In genomic region chr4:25376754-25377571, GRCh38 we compare ENCODE assay signal across 8 cellular contexts. TPM values are rescaled to one million over a fixed set of nuclear protein-coding genes. Genes with fewer than 3 reads are reported as not detected.
DNase-seq lines count a peak whose midpoint lies in the region; ATAC-seq and TF ChIP-seq lines count a peak whose summit lies in the region.

TSS of gene ANAPC4 (plus strand) at chr4:25377263. CDS start at chr4:25377428, 165 bp downstream.

- H3K4me3 Mint-ChIP-seq in IgD-negative memory B cell: peak within 1 kb of the TSS in 2 of 4 donors; percentile 89 to 96

- intact Hi-C loops in PC-3 (cut with micrococcal nuclease): no loop called here

- peak within 1 kb of the TSS; percentile 91 for H3K4me2 ChIP-seq in PC-3 (ENCODE audit: low read length)

- H3K9me3 ChIP-seq in PC-3 (ENCODE audit: low read length): no peaks in the 10 kb centered on the region
- H3K9me3 ChIP-seq in mucosa of rectum (ENCODE audit: control insufficient read depth in 2 of 2, low read length in 2 of 2): no peaks in the 10 kb centered on the region

- TF ChIP-seq POLR2A in erythroblast (IDR thresholded peaks at IDR 0.05; ENCODE audit: low read length): peak; percentile 66

- H3K9me3 Mint-ChIP-seq in IgD-negative memory B cell: no peaks in the 10 kb centered on the region

- 0 out of 2 replicates have a peak within 1 kb of the TSS, but pooled peaks have one; percentile 22 for H3K27ac ChIP-seq in PC-3 (ENCODE audit: low read length)
- H3K27ac ChIP-seq in mucosa of rectum (ENCODE audit: low read depth in 2 of 2, low read length in 2 of 2): peak within 1 kb of the TSS; percentile 57 to 68

- no peaks in the 10 kb centered on the region for H3F3A ChIP-seq in PC-3 (ENCODE audit: low read length, unreplicated experiment)

- H3K27me3 Mint-ChIP-seq in IgD-negative memory B cell: no peaks in the 10 kb centered on the region

- H3K4me1 ChIP-seq in PC-3 (ENCODE audit: insufficient read depth, low read length) (peaks cover 12% of the 10 kb centered on the region), mucosa of rectum (ENCODE audit: control insufficient read depth in 2 of 2, insufficient read depth in 2 of 2, low read length in 2 of 2) (peaks cover 0 to 10% of the 10 kb centered on the region in 2 donors)

- no TSS peak for BruUV-seq in PC-3 (replicated peaks; lab: Mats Ljungman, UMichigan)

- no peak for TF ChIP-seq CTCF in PC-3 (conservative IDR thresholded peaks at IDR 0.05; ENCODE audit: low read depth, low read length)

- H4K20me1 ChIP-seq in PC-3 (ENCODE audit: low read length): no peaks in the 10 kb centered on the region

- peak within 1 kb of the TSS in 2 of 3 donors; percentile 79 to 86 for H3K27ac Mint-ChIP-seq in IgD-negative memory B cell

- H3K36me3 ChIP-seq in PC-3 (ENCODE audit: low read depth, low read length) (no peaks in the 10 kb centered on the region), mucosa of rectum (ENCODE audit: control insufficient read depth in 2 of 2, insufficient read depth in 2 of 2, low read length in 2 of 2) (peaks cover 7 to 20% of the 10 kb centered on the region in 2 donors)

- H3K79me2 ChIP-seq in PC-3 (ENCODE audit: low read length): peaks cover 27% of the 10 kb centered on the region

- H3K27me3 ChIP-seq in PC-3 (ENCODE audit: low read length) (no peaks in the 10 kb centered on the region), mucosa of rectum (ENCODE audit: control insufficient read depth in 2 of 2, insufficient read depth in 2 of 2, low read length in 2 of 2) (no peaks in the 10 kb centered on the region)

- H3K4me3 ChIP-seq in PC-3 (ENCODE audit: low read length) (peak within 1 kb of the TSS; percentile 98), mucosa of rectum (ENCODE audit: low read length in 2 of 2) (peak within 1 kb of the TSS; percentile 82 to 96)

- DNase-seq in DMS114 treated with DMSO at 0.1 percent for 48 hours (lab: John Stamatoyannopoulos, UW; ENCODE audit: unreplicated experiment) (peak; percentile 78), PC-3 (peak; percentile 88), activated T-cell treated with anti-CD3 and anti-CD28 coated beads for 48 hours (ENCODE audit: low read depth) (peak; percentile 98), erythroblast (lab: John Stamatoyannopoulos, UW) (peak; percentile 94 to 95)
- peak; percentile 97 to 98 for DNase-seq in stimulated activated CD8-positive, alpha-beta memory T cell treated with anti-CD3 and anti-CD28 coated beads, Interleukin-4, amount 100 ng/mL, for 4 hours (ENCODE audit: low read depth in 2 of 2, low spot score in 1 of 2)

- CTCF ChIA-PET in PC-3 (lab: Charles Lee): no interaction called here

- H3K9ac ChIP-seq in PC-3 (ENCODE audit: low read length) (peak within 1 kb of the TSS; percentile 89), mucosa of rectum (ENCODE audit: low read depth in 1 of 2, low read length in 2 of 2) (peak within 1 kb of the TSS; percentile 84)

- peak within 1 kb of the TSS; percentile 83 for H2AFZ ChIP-seq in PC-3 (ENCODE audit: low read length)

- ATAC-seq in GM21576 (IDR thresholded peaks at IDR 0.05; ENCODE audit: unreplicated experiment) (peak; percentile 93), PC-3 (peak; percentile 87)

- POLR2A ChIA-PET in PC-3 (lab: Charles Lee; ENCODE audit: unreplicated experiment): interaction anchor here (0.6 kb wide), 4 partner anchors 10 to 1287 kb away, joined by 3 to 7 read pairs (median 5); no protein-coding TSS in a partner anchor

- peaks cover 3 to 4% (median 4%) of the 10 kb centered on the region in 3 donors for H3K4me1 Mint-ChIP-seq in IgD-negative memory B cell

- H3K9me2 ChIP-seq in PC-3 (replicated peaks; ENCODE audit: low read length): no peaks in the 10 kb centered on the region

- H3K36me3 Mint-ChIP-seq in IgD-negative memory B cell: no peaks in the 10 kb centered on the region

RNA-seq across cellular contexts. Expression of gene ANAPC4, which starts in this region (rescaled TPM):
- 19.4 TPM for polyA plus RNA-seq in IgD-negative memory B cell
- total RNA-seq in PC-3 (2014; rRNA removed): 11.3 and 14.5 TPM in 2 replicates

Comparison
In these comparisons a context has a peak if more than half of its experiments do, and no peak if none do; other contexts are left out.
1. Peak in every context shown above with its lines: DNase-seq, ATAC-seq, H3K4me3 ChIP-seq and H3K27ac ChIP-seq.